In the genomic region with DNA sequence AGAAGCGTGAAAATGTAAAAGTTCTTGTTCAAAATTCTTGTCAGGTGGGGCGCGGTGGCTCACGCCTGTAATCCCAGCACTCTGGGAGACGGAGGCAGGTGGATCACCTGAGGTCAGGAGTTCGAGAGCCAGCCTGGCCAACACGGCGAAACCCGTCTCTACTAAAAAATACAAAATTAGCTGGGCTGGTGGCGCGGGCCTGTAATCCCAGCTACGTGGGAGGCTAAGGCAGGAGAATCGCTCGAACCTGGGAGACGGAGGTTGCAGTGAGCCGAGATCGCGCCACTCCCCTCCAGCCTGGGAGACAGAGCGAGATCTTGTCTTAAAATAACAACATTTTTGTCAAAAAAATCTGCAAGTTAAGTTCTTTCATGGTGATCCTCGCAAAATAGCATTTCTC, we compare ENCODE assay signal across 7 cellular contexts. TPM values are rescaled to one million over a fixed set of nuclear protein-coding genes. Genes with fewer than 3 reads are reported as not detected.
DNase-seq lines count a peak whose midpoint lies in the region; ATAC-seq and TF ChIP-seq lines count a peak whose summit lies in the region.
"Not testable (repeated sequence)": the region's sequence is repeated elsewhere in the genome, so short reads cannot be mapped to it uniquely, and the experiment has no call there.

No MANE protein-coding gene starts in this region.

- RAD21 ChIA-PET in HCT116 (lab: Charles Lee; ENCODE audit: low non-redundant PET in 1 of 2, low total read pairs in 2 of 2, uncharacterized antibody in 2 of 2, unreplicated experiment in 2 of 2), result not testable (repeated sequence)

- peak overlapping the region; percentile 87 for H3K4me2 ChIP-seq in HCT116 (ENCODE audit: low read length)

- intact Hi-C loops in HCT116 (cut with micrococcal nuclease), result loop anchor here (2.0 kb wide), 2 partner anchors 43 to 79 kb away; no protein-coding TSS in a partner anchor

- H3K4me1 Mint-ChIP-seq in immature natural killer cell, result peaks cover 26 to 47% of the 10 kb centered on the region in 2 donors
- H3K4me1 Mint-ChIP-seq in nephron, result peaks cover 32% of the 10 kb centered on the region

- peaks cover 24 to 29% of the 10 kb centered on the region in 2 experiments for H3K4me1 ChIP-seq in HCT116 (ENCODE audit: control insufficient read depth in 1 of 2, insufficient read depth in 2 of 2, low read length in 2 of 2)

- not testable (repeated sequence) for H3K36me3 ChIP-seq in HCT116 (ENCODE audit: control insufficient read depth in 1 of 2, insufficient read depth in 2 of 2, low read length in 2 of 2)

- POLR2A ChIA-PET in HCT116 (lab: Charles Lee), result not testable (repeated sequence)

- H3K36me3 Mint-ChIP-seq in immature natural killer cell; nephron (ENCODE audit: low read depth): not testable (repeated sequence)

- not testable (repeated sequence) for TF ChIP-seq CTCF in HCT116 (IDR thresholded peaks at IDR 0.05 in 2 of 3, conservative IDR thresholded peaks at IDR 0.05 in 1 of 3; ENCODE audit: borderline replicate concordance in 1 of 3, insufficient read depth in 1 of 3, low read depth in 2 of 3, low read length in 2 of 3); VCaP (conservative IDR thresholded peaks at IDR 0.05); astrocyte of the cerebellum (IDR thresholded peaks at IDR 0.05; ENCODE audit: low read depth, low read length, missing control alignments); epithelial cell of proximal tubule (conservative IDR thresholded peaks at IDR 0.05; ENCODE audit: low read depth, low read length); nephron (IDR thresholded peaks at IDR 0.05; ENCODE audit: unreplicated experiment in 3 of 3)

- H3K27me3 ChIP-seq in HCT116 (ENCODE audit: insufficient read depth, low read length), result not testable (repeated sequence)

- peaks cover 61% of the 10 kb centered on the region for H3K79me2 ChIP-seq in HCT116 (ENCODE audit: insufficient read depth, low read length)

- CTCF ChIA-PET in HCT116 (lab: Charles Lee), result not testable (repeated sequence)

- H3K4me3 Mint-ChIP-seq in immature natural killer cell (peak overlapping the region; percentile 68 to 82 (median 79)), nephron (peak overlapping the region; percentile 83 to 91 (median 83))

- TF ChIP-seq RAD21 in HCT116 (IDR thresholded peaks at IDR 0.05; ENCODE audit: low read depth), result not testable (repeated sequence)

- H4K20me1 ChIP-seq in HCT116 (ENCODE audit: insufficient read depth), result not testable (repeated sequence)

- TF ChIP-seq POLR2A in HCT116 (IDR thresholded peaks at IDR 0.05; ENCODE audit: borderline replicate concordance, extremely low read depth, insufficient read depth, insufficient read length), result not testable (repeated sequence)

- H3K4me3 ChIP-seq in HCT116 (replicated peaks in 1 of 2; ENCODE audit: low read depth in 1 of 2, low read length in 2 of 2) (peak overlapping the region; percentile 64 to 85), astrocyte of the cerebellum (ENCODE audit: low read depth, low read length) (peak overlapping the region; percentile 87), epithelial cell of proximal tubule (ENCODE audit: low read depth, low read length) (peak overlapping the region; percentile 92), skin epidermis (peak overlapping the region in 6 of 7 experiments; percentile 73 to 98 (median 90))

- DNase-seq in HCT116 (ENCODE audit: low read depth, low spot score); astrocyte of the cerebellum (ENCODE audit: low read depth); epithelial cell of proximal tubule (ENCODE audit: low read depth); immature natural killer cell: not testable (repeated sequence)

- H3K9ac ChIP-seq in HCT116 (ENCODE audit: low read length), result peak overlapping the region; percentile 92

- H2AFZ ChIP-seq in HCT116 (ENCODE audit: low read depth, low read length, poor library complexity, severe bottlenecking), result not testable (repeated sequence)

- H3K9me2 ChIP-seq in HCT116 (ENCODE audit: insufficient read depth), result not testable (repeated sequence)

- not testable (repeated sequence) for H3K9me3 ChIP-seq in HCT116 (ENCODE audit: control insufficient read depth in 1 of 2, insufficient read depth in 1 of 2, low read depth in 1 of 2, low read length in 2 of 2)

- BruUV-seq in HCT116 (replicated peaks; lab: Mats Ljungman, UMichigan), result not testable (repeated sequence)

- not testable (repeated sequence) for H3K9me3 Mint-ChIP-seq in immature natural killer cell, nephron

- H3K27me3 Mint-ChIP-seq in immature natural killer cell (ENCODE audit: low read depth in 3 of 3); nephron (ENCODE audit: low read depth): not testable (repeated sequence)

- ATAC-seq in HCT116, result not testable (repeated sequence)

- H3K27ac ChIP-seq in HCT116 (ENCODE audit: low read depth, low read length) (peak overlapping the region; percentile 96), VCaP (peak overlapping the region; percentile 93), skin epidermis (peak overlapping the region in 11 of 21 experiments; percentile 88 to 99 (median 97))

- in situ Hi-C loops in astrocyte of the cerebellum (cut with HindIII; ENCODE audit: low sequenced_read_pairs), result not testable (repeated sequence)

- H3K27ac Mint-ChIP-seq in immature natural killer cell, result peak overlapping the region in 4 of 6 donors; percentile 16 to 65 (median 43)
- peak overlapping the region in 2 of 3 experiments; percentile 28 to 82 for H3K27ac Mint-ChIP-seq in nephron

RNA-seq across cellular contexts. Expression of gene LATS2, which starts 1.7 kb away (rescaled TPM):
- total RNA-seq in HCT116 (2021; ENCODE audit: unreplicated experiment) (18.8 TPM), epithelial cell of proximal tubule (17.1 and 22.1 TPM in 2 replicates)
- polyA plus RNA-seq in HCT116 (2012), result 6.2 and 8.7 TPM in 2 replicates
- polyA plus RNA-seq in immature natural killer cell, result 1 to 10 TPM in 2 of 3 donors, under 1 TPM in 1; 0.59 to 1.8 (median 1.3) TPM
